In the genomic region with DNA sequence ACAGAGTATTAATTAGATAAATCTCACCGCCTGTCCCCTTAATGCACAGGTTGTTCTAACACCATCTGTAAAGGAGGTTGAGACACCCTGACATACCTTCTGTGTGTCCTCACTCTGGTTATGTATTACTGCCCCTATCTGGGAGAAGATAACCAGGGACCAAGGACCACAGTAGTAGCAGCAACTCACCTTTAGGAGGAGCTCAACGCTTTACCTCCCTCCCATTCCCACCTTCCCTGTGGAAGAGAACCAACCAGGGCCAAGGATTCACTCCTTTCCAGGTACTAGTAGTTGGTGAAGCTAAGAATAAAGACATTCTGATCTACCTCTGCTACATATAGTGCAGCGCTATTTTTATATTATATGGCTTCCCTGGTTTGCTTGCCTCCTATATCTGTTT, we compare ENCODE assay signal across 14 cellular contexts.
DNase-seq lines count a peak whose midpoint lies in the region; ATAC-seq, FAIRE-seq and TF ChIP-seq lines count a peak whose summit lies in the region.
"Had no signal": no experiment of that assay in that cellular context is flagged by ENCODE, and none has a peak within 500 bp of the region (broad histone marks: within the 10 kb centered on the region; RNA-seq: fewer than 3 reads in every experiment).

No MANE protein-coding gene starts in this region.

- intact Hi-C loops in heart right ventricle (cut with DNase I) (loop anchor here in 1 of 10 donors (10.0 kb wide), 1 partner anchor 328 kb away; no protein-coding TSS in a partner anchor), Right ventricle myocardium inferior (cut with DNase I) (loop anchor here (10.0 kb wide), 1 partner anchor 232 kb away; the partner anchor contains the start of gene MEX3B)

- no peaks in the 10 kb centered on the region for H3K36me3 Mint-ChIP-seq in T-cell
- H3K36me3 Mint-ChIP-seq: stimulated activated memory B cell treated with anti-CD40 and anti-IgM and Interleukin-4, amounts not matched to agents 10 μg/mL and 1 μg/mL and 100 μg/mL, for 72 hours had no signal

- DNase-seq in heart right ventricle (no peak), Right ventricle myocardium inferior (ENCODE audit: missing footprints) (no peak), NCI-H524 (lab: John Stamatoyannopoulos, UW) (peak; percentile 11 to 79), epithelial cell of esophagus (ENCODE audit: low read depth) (no peak), urothelium cell line (ENCODE audit: low spot score) (peak; percentile 23), T-cell (no peak), Kasumi-1 (lab: John Stamatoyannopoulos, UW) (no peak)
- no peak for DNase-seq in NK-92 treated with Interleukin-12 subunit alpha and Interleukin-12 subunit beta, amount 100 ng/mL, for 24 hours (lab: John Stamatoyannopoulos, UW)
- DNase-seq: activated effector memory CD4-positive, alpha-beta T cell treated with Interleukin-2 at 50 U/mL for 16 hours; kidney glomerular epithelial cell; T-helper 17 cell had no signal

- POLR2A ChIA-PET in T-cell (lab: Charles Lee), result no interaction called here

- TF ChIP-seq CTCF in heart right ventricle (IDR thresholded peaks at IDR 0.05) (peak in 6 of 9 donors; percentile 6 to 44 (median 14)), epithelial cell of esophagus (IDR thresholded peaks at IDR 0.05; ENCODE audit: insufficient read depth, low read depth, low read length, missing control alignments) (peak; percentile 23)

- H3K4me3 ChIP-seq in heart right ventricle, result no peak overlapping the region
- no peak overlapping the region for H3K4me3 ChIP-seq in epithelial cell of esophagus (ENCODE audit: low read length)
- H3K4me3 ChIP-seq: BLaER1 had no signal

- no peak overlapping the region for H3K27ac Mint-ChIP-seq in T-cell
- H3K27ac Mint-ChIP-seq: stimulated activated memory B cell treated with anti-CD40 and anti-IgM and Interleukin-4, amounts not matched to agents 10 μg/mL and 1 μg/mL and 100 μg/mL, for 72 hours; T-helper 17 cell had no signal

- FAIRE-seq in urothelium cell line (lab: Jason Lieb, UNC), result no peak

- CTCF ChIA-PET in T-cell (lab: Charles Lee), result no interaction called here

- no peaks in the 10 kb centered on the region for H3K36me3 ChIP-seq in heart right ventricle
- H3K36me3 ChIP-seq: BLaER1 had no signal

- WGBS in heart right ventricle, 2 donors, result 50 to 64% methylated on average over 3 of the region's 3 CpGs

- H3K4me3 Mint-ChIP-seq in T-cell, result no peak overlapping the region
- H3K4me3 Mint-ChIP-seq: stimulated activated memory B cell treated with anti-CD40 and anti-IgM and Interleukin-4, amounts not matched to agents 10 μg/mL and 1 μg/mL and 100 μg/mL, for 72 hours; T-helper 17 cell had no signal

- no peaks in the 10 kb centered on the region for H3K4me1 Mint-ChIP-seq in T-cell
- H3K4me1 Mint-ChIP-seq: T-helper 17 cell had no signal

- H3K9me3 Mint-ChIP-seq in T-cell, result no peaks in the 10 kb centered on the region

- no peaks in the 10 kb centered on the region for H3K9me3 ChIP-seq in heart right ventricle
- H3K9me3 ChIP-seq: BLaER1 had no signal

- peaks cover 0 to 13% (median 5%) of the 10 kb centered on the region in 9 donors for H3K4me1 ChIP-seq in heart right ventricle

- no peak overlapping the region for H3K27ac ChIP-seq in heart right ventricle
- H3K27ac ChIP-seq: BLaER1 had no signal

- H3K27me3 Mint-ChIP-seq in T-cell, result peaks cover 4 to 16% of the 10 kb centered on the region in 2 donors

- ATAC-seq in heart right ventricle (no peak), Right ventricle myocardium inferior (no peak), T-cell (replicated peaks in 1 of 4) (no peak)
- ATAC-seq: sciatic nerve; stimulated activated memory B cell treated with anti-CD40 and anti-IgM and Interleukin-4, amounts not matched to agents 10 μg/mL and 1 μg/mL and 100 μg/mL, for 72 hours; T-helper 17 cell had no signal

- H3K27me3 ChIP-seq in heart right ventricle, result no peaks in the 10 kb centered on the region
- H3K27me3 ChIP-seq: BLaER1 had no signal

Comparison
In these comparisons a context has a peak if more than half of its experiments do, and no peak if none do; other contexts are left out.
1. DNase-seq: peak in NCI-H524 (2 of 2) and urothelium cell line (single experiment); none in heart right ventricle (0 of 2), Right ventricle myocardium inferior (single experiment), epithelial cell of esophagus (single experiment), NK-92 treated with Interleukin-12 subunit alpha and Interleukin-12 subunit beta, amount 100 ng/mL, for 24 hours (single experiment), T-cell (0 of 34) and Kasumi-1 (0 of 2).